In the genomic region with DNA sequence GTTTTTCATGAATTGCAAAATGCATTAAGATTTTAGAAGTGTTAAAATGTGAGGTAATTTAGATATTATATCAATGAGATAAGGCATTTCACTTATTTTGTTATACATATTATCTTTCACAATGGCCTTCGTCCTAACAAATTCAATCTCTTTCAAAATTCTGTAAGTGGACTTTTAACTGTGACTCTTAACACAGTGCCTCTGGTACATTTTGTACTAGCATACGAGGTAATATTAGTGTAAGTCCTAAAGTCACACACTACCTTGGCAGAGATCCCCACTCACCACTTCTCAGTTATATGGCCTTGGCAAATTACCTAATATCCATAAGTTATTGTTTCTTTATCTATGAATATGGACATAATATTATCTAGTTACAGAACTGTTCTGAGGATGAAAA, we compare ENCODE assay signal across 5 cellular contexts.
"Had no signal": no experiment of that assay in that cellular context is flagged by ENCODE, and none has a peak within 500 bp of the region (broad histone marks: within the 10 kb centered on the region; RNA-seq: fewer than 3 reads in every experiment).

No MANE protein-coding gene starts in this region.

- H3K27ac ChIP-seq: HL-60 had no signal

- FAIRE-seq: HTR-8/SVneo, K562 had no signal

- DNase-seq: IMR-90, KBM-7 had no signal

- ATAC-seq: K562 had no signal

- H3K4me3 ChIP-seq: K562 had no signal
